ENCODE assay signal across 1 cellular context in genomic region chr1:110209715-110210603, GRCh38.
A peak's percentile ranks its signal among the peaks of the same experiment; 100 is the strongest.
TF ChIP-seq lines count a peak whose summit lies in the region.

TSS of gene KCNC4 (plus strand) at chr1:110210314. CDS start at chr1:110211500, 1,186 bp downstream.

TF ChIP-seq in K562, 482 proteins besides CTCF, POLR2A, EP300 and RAD21 (continued from another document):
- TF ChIP-seq TEAD1 (CRISPR knock-in tag; IDR thresholded peaks at IDR 0.05) = no peak
- TF ChIP-seq, protein P1, sequence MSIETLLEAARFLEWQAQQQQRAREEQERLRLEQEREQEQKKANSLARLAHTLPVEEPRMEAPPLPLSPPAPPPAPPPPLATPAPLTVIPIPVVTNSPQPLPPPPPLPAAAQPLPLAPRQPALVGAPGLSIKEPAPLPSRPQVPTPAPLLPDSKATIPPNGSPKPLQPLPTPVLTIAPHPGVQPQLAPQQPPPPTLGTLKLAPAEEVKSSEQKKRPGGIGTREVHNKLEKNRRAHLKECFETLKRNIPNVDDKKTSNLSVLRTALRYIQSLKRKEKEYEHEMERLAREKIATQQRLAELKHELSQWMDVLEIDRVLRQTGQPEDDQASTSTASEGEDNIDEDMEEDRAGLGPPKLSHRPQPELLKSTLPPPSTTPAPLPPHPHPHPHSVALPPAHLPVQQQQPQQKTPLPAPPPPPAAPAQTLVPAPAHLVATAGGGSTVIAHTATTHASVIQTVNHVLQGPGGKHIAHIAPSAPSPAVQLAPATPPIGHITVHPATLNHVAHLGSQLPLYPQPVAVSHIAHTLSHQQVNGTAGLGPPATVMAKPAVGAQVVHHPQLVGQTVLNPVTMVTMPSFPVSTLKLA (conservative IDR thresholded peaks at IDR 0.05) = 0 out of 4 replicates have a peak, but pooled peaks of 1 of the 2 experiments have one; percentile 33
- no peak for TF ChIP-seq HDAC2 (IDR thresholded peaks at IDR 0.05)
- no peak for TF ChIP-seq CBX3 (IDR thresholded peaks at IDR 0.05; ENCODE audit: borderline replicate concordance in 1 of 2, low read length in 2 of 2)
- no peak for TF ChIP-seq RBM34 (IDR thresholded peaks at IDR 0.05; ENCODE audit: borderline replicate concordance, insufficient read depth, low read length)
- peak; percentile 46; the same call in 1 of the 2 replicates for TF ChIP-seq GABPA (tag; conservative IDR thresholded peaks at IDR 0.05; ENCODE audit: low read depth)
- peak; percentile 24 for TF ChIP-seq HNRNPLL (IDR thresholded peaks at IDR 0.05; ENCODE audit: low read depth, low read length, poor library complexity, severe bottlenecking)
- 0 out of 2 replicates have a peak, but pooled peaks have one; percentile 61 for TF ChIP-seq GATAD2B (IDR thresholded peaks at IDR 0.05; ENCODE audit: borderline replicate concordance)
- TF ChIP-seq ZNF143 (CRISPR knock-in tag; IDR thresholded peaks at IDR 0.05) = no peak
- TF ChIP-seq SMAD4 (CRISPR knock-in tag; conservative IDR thresholded peaks at IDR 0.05) = no peak
- TF ChIP-seq SRF (CRISPR knock-in tag; IDR thresholded peaks at IDR 0.05) = no peak
- TF ChIP-seq KAT7 (CRISPR knock-in tag; IDR thresholded peaks at IDR 0.05; ENCODE audit: borderline replicate concordance) = no peak
- TF ChIP-seq RB1 (IDR thresholded peaks at IDR 0.05; ENCODE audit: low read depth) = peak; percentile 38; the same call in 1 of the 2 replicates
- TF ChIP-seq RFX1 (IDR thresholded peaks at IDR 0.05) = no peak
- no peak for TF ChIP-seq SETDB1 (IDR thresholded peaks at IDR 0.05; ENCODE audit: low read length)
- peak; percentile 79; the same call in 1 of the 2 replicates for TF ChIP-seq ZBTB7A (IDR thresholded peaks at IDR 0.05; ENCODE audit: borderline replicate concordance, control insufficient read depth, low read depth, low read length)
- no peak for TF ChIP-seq ATF7 (IDR thresholded peaks at IDR 0.05)
- no peak for TF ChIP-seq IFI16 (CRISPR knock-in tag; IDR thresholded peaks at IDR 0.05)
- TF ChIP-seq GMEB1 (CRISPR knock-in tag; IDR thresholded peaks at IDR 0.05) = 0 out of 2 replicates have a peak, but pooled peaks have one; percentile 18
- peak; percentile 39; the same call in 1 of the 2 replicates for TF ChIP-seq RBFOX2 (IDR thresholded peaks at IDR 0.05; ENCODE audit: low read depth, low read length)
- no peak for TF ChIP-seq SNAPC5 (CRISPR knock-in tag; IDR thresholded peaks at IDR 0.05)
- no peak; a peak in 1 of 4 replicates for TF ChIP-seq ZNF639 (CRISPR knock-in tag; conservative IDR thresholded peaks at IDR 0.05 in 1 of 2, IDR thresholded peaks at IDR 0.05 in 1 of 2)
- TF ChIP-seq, protein P2, sequence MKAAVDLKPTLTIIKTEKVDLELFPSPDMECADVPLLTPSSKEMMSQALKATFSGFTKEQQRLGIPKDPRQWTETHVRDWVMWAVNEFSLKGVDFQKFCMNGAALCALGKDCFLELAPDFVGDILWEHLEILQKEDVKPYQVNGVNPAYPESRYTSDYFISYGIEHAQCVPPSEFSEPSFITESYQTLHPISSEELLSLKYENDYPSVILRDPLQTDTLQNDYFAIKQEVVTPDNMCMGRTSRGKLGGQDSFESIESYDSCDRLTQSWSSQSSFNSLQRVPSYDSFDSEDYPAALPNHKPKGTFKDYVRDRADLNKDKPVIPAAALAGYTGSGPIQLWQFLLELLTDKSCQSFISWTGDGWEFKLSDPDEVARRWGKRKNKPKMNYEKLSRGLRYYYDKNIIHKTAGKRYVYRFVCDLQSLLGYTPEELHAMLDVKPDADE (conservative IDR thresholded peaks at IDR 0.05; ENCODE audit: control insufficient read depth, low read depth, low read length) = peak; percentile 21
- peak; percentile 33; the same call in 1 of the 2 replicates for TF ChIP-seq CREB1 (IDR thresholded peaks at IDR 0.05)
- TF ChIP-seq CREB1 (CRISPR knock-in tag; IDR thresholded peaks at IDR 0.05) = no peak
- TF ChIP-seq KDM2B (CRISPR knock-in tag; IDR thresholded peaks at IDR 0.05) = peak; percentile 17; the same call in 1 of the 2 replicates
- no peak for TF ChIP-seq ZNF253 (CRISPR knock-in tag; conservative IDR thresholded peaks at IDR 0.05)
- 0 out of 2 replicates have a peak, but pooled peaks have one; percentile 28 for TF ChIP-seq EGR1 (conservative IDR thresholded peaks at IDR 0.05)
- TF ChIP-seq TAF1 (IDR thresholded peaks at IDR 0.05; ENCODE audit: control insufficient read depth, extremely low read depth, insufficient read depth, low read length, severe bottlenecking) = peak; percentile 9
- TF ChIP-seq, protein P3, sequence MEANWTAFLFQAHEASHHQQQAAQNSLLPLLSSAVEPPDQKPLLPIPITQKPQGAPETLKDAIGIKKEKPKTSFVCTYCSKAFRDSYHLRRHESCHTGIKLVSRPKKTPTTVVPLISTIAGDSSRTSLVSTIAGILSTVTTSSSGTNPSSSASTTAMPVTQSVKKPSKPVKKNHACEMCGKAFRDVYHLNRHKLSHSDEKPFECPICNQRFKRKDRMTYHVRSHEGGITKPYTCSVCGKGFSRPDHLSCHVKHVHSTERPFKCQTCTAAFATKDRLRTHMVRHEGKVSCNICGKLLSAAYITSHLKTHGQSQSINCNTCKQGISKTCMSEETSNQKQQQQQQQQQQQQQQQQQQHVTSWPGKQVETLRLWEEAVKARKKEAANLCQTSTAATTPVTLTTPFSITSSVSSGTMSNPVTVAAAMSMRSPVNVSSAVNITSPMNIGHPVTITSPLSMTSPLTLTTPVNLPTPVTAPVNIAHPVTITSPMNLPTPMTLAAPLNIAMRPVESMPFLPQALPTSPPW (CRISPR knock-in tag; IDR thresholded peaks at IDR 0.05) = peak; percentile 80
- peak; percentile 22 for TF ChIP-seq FIP1L1 (IDR thresholded peaks at IDR 0.05; ENCODE audit: low read depth, low read length, poor library complexity, severe bottlenecking)
- peak; percentile 60; the same call in 1 of the 2 replicates for TF ChIP-seq NCOA6 (IDR thresholded peaks at IDR 0.05)
